Comparison of ENCODE assay signal across 1 cellular context in the genomic region with DNA sequence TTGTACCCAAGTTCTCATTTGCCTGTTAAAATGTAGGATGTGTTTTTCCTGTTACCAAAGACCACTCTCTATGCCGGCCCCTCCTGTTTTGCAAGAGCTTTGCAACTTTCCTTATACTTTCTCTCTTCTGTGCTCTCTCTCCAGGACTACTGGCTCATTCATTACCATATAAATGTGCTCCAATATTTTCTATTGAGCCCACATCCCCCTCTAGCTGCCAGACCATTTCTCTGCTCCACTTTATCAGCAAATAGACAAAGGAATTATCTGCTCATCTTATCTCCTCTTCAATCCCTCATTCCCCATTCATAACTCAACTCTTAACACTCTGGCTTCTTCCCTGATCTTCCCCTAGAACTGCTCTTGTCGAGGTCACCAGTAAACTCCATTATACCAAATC.
TF ChIP-seq lines count a peak whose summit lies in the region.

No MANE protein-coding gene starts in this region.

TF ChIP-seq in GM23338, 12 proteins besides CTCF, POLR2A, EP300 and RAD21 (continued from another document):
- TF ChIP-seq, protein P1, sequence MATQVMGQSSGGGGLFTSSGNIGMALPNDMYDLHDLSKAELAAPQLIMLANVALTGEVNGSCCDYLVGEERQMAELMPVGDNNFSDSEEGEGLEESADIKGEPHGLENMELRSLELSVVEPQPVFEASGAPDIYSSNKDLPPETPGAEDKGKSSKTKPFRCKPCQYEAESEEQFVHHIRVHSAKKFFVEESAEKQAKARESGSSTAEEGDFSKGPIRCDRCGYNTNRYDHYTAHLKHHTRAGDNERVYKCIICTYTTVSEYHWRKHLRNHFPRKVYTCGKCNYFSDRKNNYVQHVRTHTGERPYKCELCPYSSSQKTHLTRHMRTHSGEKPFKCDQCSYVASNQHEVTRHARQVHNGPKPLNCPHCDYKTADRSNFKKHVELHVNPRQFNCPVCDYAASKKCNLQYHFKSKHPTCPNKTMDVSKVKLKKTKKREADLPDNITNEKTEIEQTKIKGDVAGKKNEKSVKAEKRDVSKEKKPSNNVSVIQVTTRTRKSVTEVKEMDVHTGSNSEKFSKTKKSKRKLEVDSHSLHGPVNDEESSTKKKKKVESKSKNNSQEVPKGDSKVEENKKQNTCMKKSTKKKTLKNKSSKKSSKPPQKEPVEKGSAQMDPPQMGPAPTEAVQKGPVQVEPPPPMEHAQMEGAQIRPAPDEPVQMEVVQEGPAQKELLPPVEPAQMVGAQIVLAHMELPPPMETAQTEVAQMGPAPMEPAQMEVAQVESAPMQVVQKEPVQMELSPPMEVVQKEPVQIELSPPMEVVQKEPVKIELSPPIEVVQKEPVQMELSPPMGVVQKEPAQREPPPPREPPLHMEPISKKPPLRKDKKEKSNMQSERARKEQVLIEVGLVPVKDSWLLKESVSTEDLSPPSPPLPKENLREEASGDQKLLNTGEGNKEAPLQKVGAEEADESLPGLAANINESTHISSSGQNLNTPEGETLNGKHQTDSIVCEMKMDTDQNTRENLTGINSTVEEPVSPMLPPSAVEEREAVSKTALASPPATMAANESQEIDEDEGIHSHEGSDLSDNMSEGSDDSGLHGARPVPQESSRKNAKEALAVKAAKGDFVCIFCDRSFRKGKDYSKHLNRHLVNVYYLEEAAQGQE (IDR thresholded peaks at IDR 0.05; ENCODE audit: unreplicated experiment), result no peak
- TF ChIP-seq STAT1 (IDR thresholded peaks at IDR 0.05; ENCODE audit: unreplicated experiment) (no peak), NANOG (IDR thresholded peaks at IDR 0.05; ENCODE audit: borderline replicate concordance) (no peak), EZH2phosphoT487 (IDR thresholded peaks at IDR 0.05; ENCODE audit: unreplicated experiment) (no peak), ETS1 (IDR thresholded peaks at IDR 0.05) (no peak), POLR2AphosphoS5 (IDR thresholded peaks at IDR 0.05; ENCODE audit: low read depth) (no peak), CREB1 (CRISPR knock-in tag; IDR thresholded peaks at IDR 0.05; ENCODE audit: low read depth) (no peak), ZNF114 (CRISPR knock-in tag; IDR thresholded peaks at IDR 0.05) (no peak)
- TF ChIP-seq, protein P2, sequence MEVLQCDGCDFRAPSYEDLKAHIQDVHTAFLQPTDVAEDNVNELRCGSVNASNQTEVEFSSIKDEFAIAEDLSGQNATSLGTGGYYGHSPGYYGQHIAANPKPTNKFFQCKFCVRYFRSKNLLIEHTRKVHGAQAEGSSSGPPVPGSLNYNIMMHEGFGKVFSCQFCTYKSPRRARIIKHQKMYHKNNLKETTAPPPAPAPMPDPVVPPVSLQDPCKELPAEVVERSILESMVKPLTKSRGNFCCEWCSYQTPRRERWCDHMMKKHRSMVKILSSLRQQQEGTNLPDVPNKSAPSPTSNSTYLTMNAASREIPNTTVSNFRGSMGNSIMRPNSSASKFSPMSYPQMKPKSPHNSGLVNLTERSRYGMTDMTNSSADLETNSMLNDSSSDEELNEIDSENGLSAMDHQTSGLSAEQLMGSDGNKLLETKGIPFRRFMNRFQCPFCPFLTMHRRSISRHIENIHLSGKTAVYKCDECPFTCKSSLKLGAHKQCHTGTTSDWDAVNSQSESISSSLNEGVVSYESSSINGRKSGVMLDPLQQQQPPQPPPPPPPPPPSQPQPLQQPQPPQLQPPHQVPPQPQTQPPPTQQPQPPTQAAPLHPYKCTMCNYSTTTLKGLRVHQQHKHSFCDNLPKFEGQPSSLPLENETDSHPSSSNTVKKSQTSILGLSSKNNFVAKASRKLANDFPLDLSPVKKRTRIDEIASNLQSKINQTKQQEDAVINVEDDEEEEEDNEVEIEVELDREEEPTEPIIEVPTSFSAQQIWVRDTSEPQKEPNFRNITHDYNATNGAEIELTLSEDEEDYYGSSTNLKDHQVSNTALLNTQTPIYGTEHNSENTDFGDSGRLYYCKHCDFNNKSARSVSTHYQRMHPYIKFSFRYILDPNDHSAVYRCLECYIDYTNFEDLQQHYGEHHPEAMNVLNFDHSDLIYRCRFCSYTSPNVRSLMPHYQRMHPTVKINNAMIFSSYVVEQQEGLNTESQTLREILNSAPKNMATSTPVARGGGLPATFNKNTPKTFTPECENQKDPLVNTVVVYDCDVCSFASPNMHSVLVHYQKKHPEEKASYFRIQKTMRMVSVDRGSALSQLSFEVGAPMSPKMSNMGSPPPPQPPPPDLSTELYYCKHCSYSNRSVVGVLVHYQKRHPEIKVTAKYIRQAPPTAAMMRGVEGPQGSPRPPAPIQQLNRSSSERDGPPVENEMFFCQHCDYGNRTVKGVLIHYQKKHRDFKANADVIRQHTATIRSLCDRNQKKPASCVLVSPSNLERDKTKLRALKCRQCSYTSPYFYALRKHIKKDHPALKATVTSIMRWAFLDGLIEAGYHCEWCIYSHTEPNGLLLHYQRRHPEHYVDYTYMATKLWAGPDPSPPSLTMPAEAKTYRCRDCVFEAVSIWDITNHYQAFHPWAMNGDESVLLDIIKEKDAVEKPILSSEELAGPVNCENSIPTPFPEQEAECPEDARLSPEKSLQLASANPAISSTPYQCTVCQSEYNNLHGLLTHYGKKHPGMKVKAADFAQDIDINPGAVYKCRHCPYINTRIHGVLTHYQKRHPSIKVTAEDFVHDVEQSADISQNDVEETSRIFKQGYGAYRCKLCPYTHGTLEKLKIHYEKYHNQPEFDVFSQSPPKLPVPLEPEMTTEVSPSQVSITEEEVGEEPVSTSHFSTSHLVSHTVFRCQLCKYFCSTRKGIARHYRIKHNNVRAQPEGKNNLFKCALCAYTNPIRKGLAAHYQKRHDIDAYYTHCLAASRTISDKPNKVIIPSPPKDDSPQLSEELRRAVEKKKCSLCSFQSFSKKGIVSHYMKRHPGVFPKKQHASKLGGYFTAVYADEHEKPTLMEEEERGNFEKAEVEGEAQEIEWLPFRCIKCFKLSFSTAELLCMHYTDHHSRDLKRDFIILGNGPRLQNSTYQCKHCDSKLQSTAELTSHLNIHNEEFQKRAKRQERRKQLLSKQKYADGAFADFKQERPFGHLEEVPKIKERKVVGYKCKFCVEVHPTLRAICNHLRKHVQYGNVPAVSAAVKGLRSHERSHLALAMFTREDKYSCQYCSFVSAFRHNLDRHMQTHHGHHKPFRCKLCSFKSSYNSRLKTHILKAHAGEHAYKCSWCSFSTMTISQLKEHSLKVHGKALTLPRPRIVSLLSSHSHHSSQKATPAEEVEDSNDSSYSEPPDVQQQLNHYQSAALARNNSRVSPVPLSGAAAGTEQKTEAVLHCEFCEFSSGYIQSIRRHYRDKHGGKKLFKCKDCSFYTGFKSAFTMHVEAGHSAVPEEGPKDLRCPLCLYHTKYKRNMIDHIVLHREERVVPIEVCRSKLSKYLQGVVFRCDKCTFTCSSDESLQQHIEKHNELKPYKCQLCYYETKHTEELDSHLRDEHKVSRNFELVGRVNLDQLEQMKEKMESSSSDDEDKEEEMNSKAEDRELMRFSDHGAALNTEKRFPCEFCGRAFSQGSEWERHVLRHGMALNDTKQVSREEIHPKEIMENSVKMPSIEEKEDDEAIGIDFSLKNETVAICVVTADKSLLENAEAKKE (CRISPR knock-in tag; IDR thresholded peaks at IDR 0.05), result no peak
